Comparison of ENCODE assay signal across 20 cellular contexts in the genomic region with DNA sequence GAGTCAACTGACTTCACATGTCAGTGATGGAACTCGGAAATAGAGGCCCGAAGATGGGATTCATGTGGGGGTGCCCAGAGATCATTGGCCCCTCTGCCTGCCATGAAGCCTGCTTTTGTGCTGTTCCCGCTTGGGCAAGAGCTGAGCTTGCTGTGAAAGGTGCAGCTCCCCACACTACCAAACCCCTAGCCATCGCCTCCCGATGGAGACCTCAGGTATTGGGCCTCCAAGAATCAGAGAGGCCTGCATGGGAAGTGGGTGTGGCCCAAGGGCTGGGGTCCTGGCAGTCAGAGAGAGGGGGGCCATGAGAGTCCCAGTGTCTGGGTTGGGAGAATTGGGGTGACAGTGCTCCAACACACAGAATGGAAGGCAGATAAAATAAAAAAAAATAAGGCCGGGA.
DNase-seq lines count a peak whose midpoint lies in the region; ATAC-seq and TF ChIP-seq lines count a peak whose summit lies in the region.
"Had no signal": no experiment of that assay in that cellular context is flagged by ENCODE, and none has a peak within 500 bp of the region (broad histone marks: within the 10 kb centered on the region; RNA-seq: fewer than 3 reads in every experiment).

No MANE protein-coding gene starts in this region.

- H2AFZ ChIP-seq in HCT116 (ENCODE audit: low read depth, low read length, poor library complexity, severe bottlenecking), result no peak overlapping the region
- H2AFZ ChIP-seq in neural progenitor cell (replicated peaks), result no peak overlapping the region

- H3K36me3 ChIP-seq in H7 (replicated peaks; ENCODE audit: control insufficient read depth, insufficient read depth, low read length), result no peaks in the 10 kb centered on the region
- no peaks in the 10 kb centered on the region for H3K36me3 ChIP-seq in HCT116 (ENCODE audit: control insufficient read depth in 1 of 2, insufficient read depth in 2 of 2, low read length in 2 of 2)
- no peaks in the 10 kb centered on the region for H3K36me3 ChIP-seq in endodermal cell (ENCODE audit: control insufficient read depth, insufficient read depth, low read length)
- no peaks in the 10 kb centered on the region for H3K36me3 ChIP-seq in neural progenitor cell
- H3K36me3 ChIP-seq: BE2C had no signal

- H3K4me1 ChIP-seq in HCT116 (ENCODE audit: control insufficient read depth in 1 of 2, insufficient read depth in 2 of 2, low read length in 2 of 2) (no peaks in the 10 kb centered on the region), endodermal cell (ENCODE audit: control insufficient read depth, insufficient read depth, low read length) (no peaks in the 10 kb centered on the region), neural progenitor cell (no peaks in the 10 kb centered on the region)
- H3K4me1 ChIP-seq: BE2C had no signal

- H3K9me2 ChIP-seq in HCT116 (ENCODE audit: insufficient read depth), result no peaks in the 10 kb centered on the region

- H3K27me3 Mint-ChIP-seq in endodermal cell (ENCODE audit: insufficient read depth) (peaks cover 5% of the 10 kb centered on the region), neural progenitor cell (ENCODE audit: insufficient read depth, low read depth) (peaks cover 5% of the 10 kb centered on the region)

- CTCF ChIA-PET in HCT116 (lab: Charles Lee), result interaction anchor here (1.1 kb wide), 1 partner anchor 123 kb away, joined by 3 read pairs; no protein-coding TSS in a partner anchor

- H3K27ac ChIP-seq in HCT116 (ENCODE audit: low read depth, low read length) (no peak overlapping the region), endodermal cell (ENCODE audit: low read depth, low read length) (no peak overlapping the region), neural progenitor cell (no peak overlapping the region)

- H3F3A ChIP-seq in neural progenitor cell (ENCODE audit: low read depth), result no peaks in the 10 kb centered on the region

- H3K9me3 ChIP-seq in HCT116 (ENCODE audit: control insufficient read depth in 1 of 2, insufficient read depth in 1 of 2, low read depth in 1 of 2, low read length in 2 of 2) (no peaks in the 10 kb centered on the region), endodermal cell (ENCODE audit: control insufficient read depth, low read length) (peaks cover 8% of the 10 kb centered on the region), neural progenitor cell (ENCODE audit: low read depth) (no peaks in the 10 kb centered on the region)
- H3K9me3 ChIP-seq: BE2C had no signal

- no TSS peak for BruUV-seq in HCT116 (replicated peaks; lab: Mats Ljungman, UMichigan)

- no peaks in the 10 kb centered on the region for H3K36me3 Mint-ChIP-seq in endodermal cell (ENCODE audit: low read depth)
- H3K36me3 Mint-ChIP-seq in neural progenitor cell, result no peaks in the 10 kb centered on the region
- H3K36me3 Mint-ChIP-seq: CD4-positive, CD25-positive, alpha-beta regulatory T cell had no signal

- no peak overlapping the region for H3K4me3 Mint-ChIP-seq in endodermal cell
- H3K4me3 Mint-ChIP-seq in neural progenitor cell, result no peak overlapping the region
- H3K4me3 Mint-ChIP-seq: CD4-positive, CD25-positive, alpha-beta regulatory T cell; CD8-positive, alpha-beta memory T cell; HFFc6 had no signal

- no peaks in the 10 kb centered on the region for H3K79me2 ChIP-seq in HCT116 (ENCODE audit: insufficient read depth, low read length)
- no peaks in the 10 kb centered on the region for H3K79me2 ChIP-seq in neural progenitor cell (ENCODE audit: low read depth)

- H3K4me1 Mint-ChIP-seq in endodermal cell (no peaks in the 10 kb centered on the region), neural progenitor cell (no peaks in the 10 kb centered on the region)
- H3K4me1 Mint-ChIP-seq: CD4-positive, CD25-positive, alpha-beta regulatory T cell; CD8-positive, alpha-beta memory T cell had no signal

- WGBS in endodermal cell (ENCODE audit: insufficient coverage in 1 of 2, insufficient read length in 1 of 2), 2 experiments, result 86 to 93% methylated on average over 3 to 6 of the region's 6 CpGs

- H3K9ac ChIP-seq in HCT116 (ENCODE audit: low read length) (no peak overlapping the region), endodermal cell (ENCODE audit: extremely low read depth, low read length, poor library complexity, severe bottlenecking) (no peak overlapping the region), neural progenitor cell (no peak overlapping the region)

- intact Hi-C loops in HCT116 (cut with micrococcal nuclease), result no loop called here

- POLR2A ChIA-PET in HCT116 (lab: Charles Lee), result no interaction called here

- H4K20me1 ChIP-seq in HCT116 (ENCODE audit: insufficient read depth) (no peaks in the 10 kb centered on the region), neural progenitor cell (ENCODE audit: low read depth) (no peaks in the 10 kb centered on the region)

- H3K4me3 ChIP-seq in H7 (ENCODE audit: insufficient read depth, low read depth, low read length), result no peak overlapping the region
- no peak overlapping the region for H3K4me3 ChIP-seq in HCT116 (replicated peaks in 1 of 2; ENCODE audit: low read depth in 1 of 2, low read length in 2 of 2)
- H3K4me3 ChIP-seq in endodermal cell (ENCODE audit: low read length), result no peak overlapping the region
- H3K4me3 ChIP-seq in neural progenitor cell, result no peak overlapping the region
- H3K4me3 ChIP-seq: K562 had no signal

- no peaks in the 10 kb centered on the region; the same call in 1 of the 2 replicates for H3K27me3 ChIP-seq in H7 (ENCODE audit: control insufficient read depth, insufficient read depth, low read length)
- peaks cover 32% of the 10 kb centered on the region for H3K27me3 ChIP-seq in HCT116 (ENCODE audit: insufficient read depth, low read length)
- H3K27me3 ChIP-seq in endodermal cell (ENCODE audit: control insufficient read depth, insufficient read depth, low read length, poor library complexity, severe bottlenecking), result no peaks in the 10 kb centered on the region
- peaks cover 13% of the 10 kb centered on the region for H3K27me3 ChIP-seq in neural progenitor cell
- H3K27me3 ChIP-seq: BE2C had no signal

- DNase-seq in H7 (peak; percentile 44), HCT116 (ENCODE audit: low read depth, low spot score) (no peak), endodermal cell (peak; percentile 60), neural progenitor cell (ENCODE audit: low spot score) (no peak)
- no peak for DNase-seq in activated naive CD4-positive, alpha-beta T cell (lab: John Stamatoyannopoulos, UW)
- no peak for DNase-seq in stimulated activated CD4-positive, alpha-beta T cell treated with anti-CD3 and anti-CD28 coated beads, Interleukin-4, amount 100 ng/mL, for 1 hour
- DNase-seq: ACHN; BE2C; C1 segment of cervical spinal cord; CD4-positive, CD25-positive, alpha-beta regulatory T cell; CD8-positive, alpha-beta memory T cell; COR-L47; DMS153; DMS79; GDM1; HCEC 1CT; HFFc6; IMR-90 had no signal

- H3K27ac Mint-ChIP-seq in endodermal cell (no peak overlapping the region), neural progenitor cell (peak overlapping the region; percentile 32)
- H3K27ac Mint-ChIP-seq: CD4-positive, CD25-positive, alpha-beta regulatory T cell; CD8-positive, alpha-beta memory T cell; HFFc6 had no signal

- RAD21 ChIA-PET in HCT116 (lab: Charles Lee; ENCODE audit: low non-redundant PET in 1 of 2, low total read pairs in 2 of 2, uncharacterized antibody in 2 of 2, unreplicated experiment in 2 of 2), result no interaction called here

- H3K4me2 ChIP-seq in HCT116 (ENCODE audit: low read length) (no peak overlapping the region), neural progenitor cell (no peak overlapping the region)

- H3K9me3 Mint-ChIP-seq in endodermal cell, result no peaks in the 10 kb centered on the region
- no peaks in the 10 kb centered on the region for H3K9me3 Mint-ChIP-seq in neural progenitor cell

- no peak for TF ChIP-seq POLR2A in HCT116 (IDR thresholded peaks at IDR 0.05; ENCODE audit: borderline replicate concordance, extremely low read depth, insufficient read depth, insufficient read length)

- ATAC-seq in HCT116, result peak; percentile 36; the same call in 1 of the 2 replicates
- no peak for ATAC-seq in GM19035 (IDR thresholded peaks at IDR 0.05; ENCODE audit: unreplicated experiment)
- ATAC-seq: K562 had no signal

- no peak for TF ChIP-seq RAD21 in HCT116 (IDR thresholded peaks at IDR 0.05; ENCODE audit: low read depth)

- no peak; a peak in 1 of 6 replicates for TF ChIP-seq CTCF in HCT116 (IDR thresholded peaks at IDR 0.05 in 2 of 3, conservative IDR thresholded peaks at IDR 0.05 in 1 of 3; ENCODE audit: borderline replicate concordance in 1 of 3, insufficient read depth in 1 of 3, low read depth in 2 of 3, low read length in 2 of 3)
- TF ChIP-seq CTCF in endodermal cell (conservative IDR thresholded peaks at IDR 0.05), result no peak
- TF ChIP-seq CTCF in neural progenitor cell (IDR thresholded peaks at IDR 0.05), result no peak

TF ChIP-seq in HCT116, 20 proteins besides CTCF, POLR2A, EP300 and RAD21 (continues in another document):
- TF ChIP-seq, protein P1, sequence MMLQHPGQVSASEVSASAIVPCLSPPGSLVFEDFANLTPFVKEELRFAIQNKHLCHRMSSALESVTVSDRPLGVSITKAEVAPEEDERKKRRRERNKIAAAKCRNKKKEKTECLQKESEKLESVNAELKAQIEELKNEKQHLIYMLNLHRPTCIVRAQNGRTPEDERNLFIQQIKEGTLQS (IDR thresholded peaks at IDR 0.05), result no peak
- TF ChIP-seq FOSL1 (IDR thresholded peaks at IDR 0.05; ENCODE audit: low read depth), result no peak
- no peak for TF ChIP-seq EZH2phosphoT487 (IDR thresholded peaks at IDR 0.05; ENCODE audit: borderline replicate concordance)
- TF ChIP-seq YY1 (IDR thresholded peaks at IDR 0.05; ENCODE audit: extremely low read depth, insufficient replicate concordance, low read depth, low read length), result no peak
- no peak for TF ChIP-seq EGR1 (IDR thresholded peaks at IDR 0.05; ENCODE audit: low read depth)
- TF ChIP-seq POLR2AphosphoS5 (IDR thresholded peaks at IDR 0.05; ENCODE audit: low read depth, low read length), result no peak
- TF ChIP-seq, protein P2, sequence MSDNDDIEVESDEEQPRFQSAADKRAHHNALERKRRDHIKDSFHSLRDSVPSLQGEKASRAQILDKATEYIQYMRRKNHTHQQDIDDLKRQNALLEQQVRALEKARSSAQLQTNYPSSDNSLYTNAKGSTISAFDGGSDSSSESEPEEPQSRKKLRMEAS (IDR thresholded peaks at IDR 0.05), result no peak
- no peak for TF ChIP-seq CEBPB (IDR thresholded peaks at IDR 0.05; ENCODE audit: low read depth)

Comparison
In these comparisons a context has a peak if more than half of its experiments do, and no peak if none do; other contexts are left out.
1. DNase-seq: peak in H7 (single experiment) and endodermal cell (single experiment); none in HCT116 (single experiment), neural progenitor cell (single experiment), activated naive CD4-positive, alpha-beta T cell (0 of 4) and stimulated activated CD4-positive, alpha-beta T cell treated with anti-CD3 and anti-CD28 coated beads, Interleukin-4, amount 100 ng/mL, for 1 hour (single experiment).